2 cellular contexts compared by ENCODE assay signal in the genomic region with DNA sequence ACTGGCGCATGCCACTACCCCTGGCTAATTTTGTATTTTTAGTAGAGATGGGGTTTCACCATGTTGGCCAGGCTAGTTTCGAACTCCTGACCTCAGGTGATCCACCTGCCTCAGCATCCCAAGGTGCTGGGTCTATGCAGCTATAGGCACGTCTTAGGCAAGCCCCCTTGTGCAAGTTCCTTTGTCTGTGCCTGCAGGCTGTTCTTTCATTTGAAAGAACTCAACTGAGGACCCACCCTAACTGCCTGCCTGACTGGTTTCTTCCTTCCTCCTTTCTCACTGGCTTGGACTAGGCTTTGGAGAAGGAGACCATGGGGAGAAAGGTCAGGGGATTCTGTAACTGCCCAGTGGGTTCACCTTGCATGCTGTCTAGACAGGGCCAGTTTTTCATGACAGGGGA.
A peak's percentile ranks its signal among the peaks of the same experiment; 100 is the strongest.
TF ChIP-seq lines count a peak whose summit lies in the region.

No MANE protein-coding gene starts in this region.

TF ChIP-seq in K562, 482 proteins besides CTCF, POLR2A, EP300 and RAD21:
- TF ChIP-seq CBX5 (IDR thresholded peaks at IDR 0.05; ENCODE audit: borderline replicate concordance, low read depth), result peak; percentile 95
- 0 out of 4 replicates have a peak, but pooled peaks have one; percentile 27 to 46 for TF ChIP-seq TRIM24 (IDR thresholded peaks at IDR 0.05)
- peak; percentile 84 for TF ChIP-seq ZNF445 (CRISPR knock-in tag; IDR thresholded peaks at IDR 0.05; ENCODE audit: low read depth)
- TF ChIP-seq, protein P1, sequence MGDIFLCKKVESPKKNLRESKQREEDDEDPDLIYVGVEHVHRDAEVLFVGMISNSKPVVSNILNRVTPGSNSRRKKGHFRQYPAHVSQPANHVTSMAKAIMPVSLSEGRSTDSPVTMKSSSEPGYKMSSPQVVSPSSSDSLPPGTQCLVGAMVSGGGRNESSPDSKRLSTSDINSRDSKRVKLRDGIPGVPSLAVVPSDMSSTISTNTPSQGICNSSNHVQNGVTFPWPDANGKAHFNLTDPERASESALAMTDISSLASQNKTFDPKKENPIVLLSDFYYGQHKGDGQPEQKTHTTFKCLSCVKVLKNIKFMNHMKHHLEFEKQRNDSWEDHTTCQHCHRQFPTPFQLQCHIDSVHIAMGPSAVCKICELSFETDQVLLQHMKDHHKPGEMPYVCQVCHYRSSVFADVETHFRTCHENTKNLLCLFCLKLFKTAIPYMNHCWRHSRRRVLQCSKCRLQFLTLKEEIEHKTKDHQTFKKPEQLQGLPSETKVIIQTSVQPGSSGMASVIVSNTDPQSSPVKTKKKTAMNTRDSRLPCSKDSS (IDR thresholded peaks at IDR 0.05; ENCODE audit: low read depth, partially characterized antibody), result peak; percentile 83
- TF ChIP-seq TRIM28 (IDR thresholded peaks at IDR 0.05), result peak; percentile 93
- peak; percentile 59; the same call in 1 of the 2 replicates for TF ChIP-seq ZEB2 (IDR thresholded peaks at IDR 0.05)
- TF ChIP-seq ZNF780A (CRISPR knock-in tag; IDR thresholded peaks at IDR 0.05), result peak; percentile 92; the same call in 1 of the 2 replicates
- TF ChIP-seq CBX3 (IDR thresholded peaks at IDR 0.05; ENCODE audit: borderline replicate concordance in 1 of 2, low read length in 2 of 2), result peak in 1 of 2 experiments; percentile 85; a peak in 2 of 3 replicates
- TF ChIP-seq ZFP36 (IDR thresholded peaks at IDR 0.05; ENCODE audit: low read depth, low read length, partially characterized antibody), result peak; percentile 96

TF ChIP-seq in HepG2, 621 proteins besides CTCF, POLR2A, EP300 and RAD21:
- peak; percentile 76 for TF ChIP-seq ZFP36 (IDR thresholded peaks at IDR 0.05; ENCODE audit: borderline replicate concordance, low read depth, low read length, partially characterized antibody)
- TF ChIP-seq ZNF780A (CRISPR knock-in tag; IDR thresholded peaks at IDR 0.05), result peak; percentile 99
